In genomic region chr15:61155741-61156700, GRCh38 we compare ENCODE assay signal across 12 cellular contexts.
DNase-seq lines count a peak whose midpoint lies in the region; ATAC-seq and TF ChIP-seq lines count a peak whose summit lies in the region.
"Had no signal": no experiment of that assay in that cellular context is flagged by ENCODE, and none has a peak within 500 bp of the region (broad histone marks: within the 10 kb centered on the region; RNA-seq: fewer than 3 reads in every experiment).

No MANE protein-coding gene starts in this region.

- H2AFZ ChIP-seq in hepatocyte: no peak overlapping the region

- no peaks in the 10 kb centered on the region for H3K4me1 ChIP-seq in hepatocyte (ENCODE audit: insufficient read depth)
- H3K4me1 ChIP-seq in stomach: peaks cover 0 to 4% (median 0%) of the 10 kb centered on the region in 4 donors

- peak; percentile 16 for DNase-seq in HS-5 (ENCODE audit: low read depth)
- DNase-seq in brain microvascular endothelial cell: peak; percentile 57
- peak; percentile 27 for DNase-seq in hepatocyte (ENCODE audit: low spot score)
- no peak for DNase-seq in stomach
- no peak for DNase-seq in stimulated activated CD4-positive, alpha-beta T cell treated with anti-CD3 and anti-CD28 coated beads, Interleukin-2, amount 100 ng/mL, for 48 hours
- DNase-seq in stimulated activated CD4-positive, alpha-beta T cell treated with anti-CD3 and anti-CD28 coated beads, Interleukin-4, amount 100 ng/mL, for 4 hours: no peak
- DNase-seq in GM19240 (ENCODE audit: insufficient read length, low spot score): no peak
- DNase-seq: activated B cell treated with CpG ODN at 0.5 μM for 24 hours; activated naive CD4-positive, alpha-beta T cell treated with anti-CD3 and anti-CD28 coated beads, Interleukin-2, amount 10 ng/mL, durations not matched to agents 7 days and 5 days; natural killer cell had no signal

- in situ Hi-C loops in brain microvascular endothelial cell (cut with HindIII; ENCODE audit: low pct_ligation_motif_present, low sequenced_read_pairs): no loop called here

- no peaks in the 10 kb centered on the region for H3K9me2 ChIP-seq in hepatocyte (replicated peaks; ENCODE audit: insufficient read depth)

- H3K36me3 ChIP-seq in brain microvascular endothelial cell (replicated peaks) (no peaks in the 10 kb centered on the region), hepatocyte (replicated peaks; ENCODE audit: insufficient read depth, low read depth) (no peaks in the 10 kb centered on the region), stomach (no peaks in the 10 kb centered on the region)

- H3K4me3 ChIP-seq in brain microvascular endothelial cell (ENCODE audit: low read depth, low read length): no peak overlapping the region
- H3K4me3 ChIP-seq in hepatocyte: no peak overlapping the region
- H3K4me3 ChIP-seq in stomach: no peak overlapping the region

- H4K20me1 ChIP-seq in hepatocyte (ENCODE audit: insufficient read depth, poor library complexity, severe bottlenecking): no peaks in the 10 kb centered on the region

- intact Hi-C loops in stomach (cut with DNase I; ENCODE audit: low total_unique reads): no loop called here

- no peaks in the 10 kb centered on the region for H3K9me3 ChIP-seq in hepatocyte (ENCODE audit: low read depth)
- no peaks in the 10 kb centered on the region for H3K9me3 ChIP-seq in stomach

- H3K4me2 ChIP-seq in hepatocyte: no peak overlapping the region

- H3K27ac ChIP-seq in brain microvascular endothelial cell (no peak overlapping the region), hepatocyte (peak overlapping the region; percentile 51), stomach (peak overlapping the region; percentile 20 to 56 (median 26))
- H3K27ac ChIP-seq: epithelial cell of prostate had no signal

- H3K79me2 ChIP-seq in hepatocyte: no peaks in the 10 kb centered on the region

- no peak for ATAC-seq in GM21786 (IDR thresholded peaks at IDR 0.05; ENCODE audit: unreplicated experiment)
- ATAC-seq: natural killer cell had no signal

- no peak for TF ChIP-seq EP300 in stomach (IDR thresholded peaks at IDR 0.05)

- H3K27me3 ChIP-seq in brain microvascular endothelial cell (replicated peaks) (no peaks in the 10 kb centered on the region), hepatocyte (no peaks in the 10 kb centered on the region), stomach (no peaks in the 10 kb centered on the region)

- WGBS in hepatocyte (ENCODE audit: low lambda C conversion rate, missing lambda C conversion rate): 83% methylated on average over 9 of the region's 9 CpGs
- WGBS in stomach, 5 donors: 74 to 85% (median 79%) methylated on average over 9 of the region's 9 CpGs

- TF ChIP-seq CTCF in brain microvascular endothelial cell (IDR thresholded peaks at IDR 0.05; ENCODE audit: low read depth, low read length, missing control alignments) (peak; percentile 24), hepatocyte (IDR thresholded peaks at IDR 0.05; ENCODE audit: poor library complexity) (no peak), stomach (IDR thresholded peaks at IDR 0.05) (no peak)

- TF ChIP-seq POLR2A in stomach (IDR thresholded peaks at IDR 0.05): no peak

Comparison
In these comparisons a context has a peak if more than half of its experiments do, and no peak if none do; other contexts are left out.
1. DNase-seq: peak in HS-5 (single experiment), brain microvascular endothelial cell (single experiment) and hepatocyte (single experiment); none in stomach (single experiment), stimulated activated CD4-positive, alpha-beta T cell treated with anti-CD3 and anti-CD28 coated beads, Interleukin-2, amount 100 ng/mL, for 48 hours (0 of 2), stimulated activated CD4-positive, alpha-beta T cell treated with anti-CD3 and anti-CD28 coated beads, Interleukin-4, amount 100 ng/mL, for 4 hours (0 of 2) and GM19240 (single experiment).